8 cellular contexts compared by ENCODE assay signal in the genomic region with DNA sequence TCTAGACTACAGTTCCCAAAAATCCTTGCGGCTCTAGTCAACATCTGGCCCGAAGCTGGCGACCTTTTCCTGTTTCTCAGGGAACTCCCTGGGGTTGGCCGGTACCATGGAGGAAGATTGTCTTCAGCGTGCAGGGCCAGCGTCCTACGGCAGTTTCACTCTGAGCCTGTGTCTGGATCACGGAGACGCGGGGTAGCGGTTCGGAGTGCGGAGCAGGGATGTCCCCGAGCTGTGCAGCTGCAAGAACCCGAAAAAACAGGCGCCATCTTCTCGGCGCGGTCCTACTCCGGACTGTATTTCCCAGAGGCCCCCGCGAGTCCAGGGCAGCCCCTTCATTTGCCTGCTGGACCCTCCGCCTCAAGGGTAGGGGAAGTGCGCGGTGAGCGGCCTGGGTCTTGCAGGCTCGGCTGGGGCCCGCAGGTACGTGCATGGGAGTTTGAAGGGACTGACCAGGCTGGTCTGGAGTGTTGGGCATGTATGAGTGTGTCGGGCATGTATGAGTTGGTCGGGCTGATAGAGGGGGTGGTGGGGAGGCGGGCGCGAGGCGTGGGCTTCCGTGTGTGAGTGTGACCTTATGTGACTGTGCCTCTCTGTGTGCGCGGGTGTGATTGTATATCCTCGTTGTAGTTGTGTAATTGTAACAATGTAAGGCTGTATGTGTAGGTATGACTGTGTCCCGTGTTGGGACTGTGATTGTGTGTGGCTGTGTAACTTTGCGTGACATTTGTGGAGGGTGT. TPM values are rescaled to one million over a fixed set of nuclear protein-coding genes. Genes with fewer than 3 reads are reported as not detected.
DNase-seq lines count a peak whose midpoint lies in the region; ATAC-seq and TF ChIP-seq lines count a peak whose summit lies in the region.

A gene (plus strand): TSS at position 360 of the 737 bp plus-strand sequence. CDS start 12,240 bp downstream, outside the sequence.

- peak; percentile 88 to 89 for DNase-seq in NCI-H1930 (lab: John Stamatoyannopoulos, UW)
- DNase-seq in T-helper 9 cell = peak; percentile 66
- peak; percentile 94 for DNase-seq in astrocyte of the spinal cord (ENCODE audit: low read depth, low spot score)
- peak; percentile 73 for DNase-seq in iPS DF 19.7 (ENCODE audit: low read depth, low spot score)
- peak; percentile 88 for DNase-seq in sciatic nerve (ENCODE audit: low spot score)
- DNase-seq in DMS153 treated with DMSO at 0.1 percent for 48 hours (lab: John Stamatoyannopoulos, UW; ENCODE audit: unreplicated experiment) = no peak

- no peak for TF ChIP-seq CTCF in astrocyte of the spinal cord (IDR thresholded peaks at IDR 0.05; ENCODE audit: low read depth, low read length)

- ATAC-seq in GM18508 (IDR thresholded peaks at IDR 0.05; ENCODE audit: insufficient read depth, unreplicated experiment) (peak; percentile 58), HG02973 (IDR thresholded peaks at IDR 0.05; ENCODE audit: unreplicated experiment) (peak; percentile 87), sciatic nerve (peak; percentile 98)

- intact Hi-C loops in sciatic nerve (cut with DNase I) = no loop called here

- in situ Hi-C loops in astrocyte of the spinal cord (cut with HindIII; ENCODE audit: low sequenced_read_pairs) = no loop called here

- H3K4me3 ChIP-seq in astrocyte of the spinal cord (ENCODE audit: low read depth, low read length) = peak within 1 kb of the TSS; percentile 96

RNA-seq across cellular contexts. Expression of the gene that starts here (rescaled TPM):
- 12.9 TPM for total RNA-seq in sciatic nerve
